2 cellular contexts compared by ENCODE assay signal in the genomic region with DNA sequence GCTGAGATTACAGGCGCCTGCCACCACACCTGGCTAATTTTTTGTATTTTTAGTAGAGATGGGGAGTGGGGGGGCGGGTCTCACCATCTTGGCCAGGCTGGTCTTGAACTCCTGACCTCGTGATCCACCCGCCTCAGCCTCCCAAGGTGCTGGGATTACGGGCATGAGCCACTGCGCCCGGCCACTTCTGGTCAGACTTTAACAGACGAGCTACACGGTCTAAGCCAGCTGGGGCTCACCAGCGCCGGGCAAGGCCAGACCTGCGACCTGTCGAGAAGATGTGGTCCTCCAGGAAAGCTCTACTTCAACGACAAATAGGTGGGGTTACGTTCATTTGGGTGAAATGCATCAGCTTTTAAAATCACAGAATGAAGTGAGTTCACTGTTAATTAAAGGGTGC. TPM values are rescaled to one million over a fixed set of nuclear protein-coding genes. Genes with fewer than 3 reads are reported as not detected.
"Had no signal": no experiment of that assay in that cellular context is flagged by ENCODE, and none has a peak within 500 bp of the region (broad histone marks: within the 10 kb centered on the region; RNA-seq: fewer than 3 reads in every experiment).

No MANE protein-coding gene starts in this region.

RNA-seq across cellular contexts. Expression of a gene that starts 36.0 kb away (rescaled TPM):
- total RNA-seq: hepatocyte had no signal
- polyA plus RNA-seq: stomach had no signal
